9 cellular contexts compared by ENCODE assay signal in the genomic region with DNA sequence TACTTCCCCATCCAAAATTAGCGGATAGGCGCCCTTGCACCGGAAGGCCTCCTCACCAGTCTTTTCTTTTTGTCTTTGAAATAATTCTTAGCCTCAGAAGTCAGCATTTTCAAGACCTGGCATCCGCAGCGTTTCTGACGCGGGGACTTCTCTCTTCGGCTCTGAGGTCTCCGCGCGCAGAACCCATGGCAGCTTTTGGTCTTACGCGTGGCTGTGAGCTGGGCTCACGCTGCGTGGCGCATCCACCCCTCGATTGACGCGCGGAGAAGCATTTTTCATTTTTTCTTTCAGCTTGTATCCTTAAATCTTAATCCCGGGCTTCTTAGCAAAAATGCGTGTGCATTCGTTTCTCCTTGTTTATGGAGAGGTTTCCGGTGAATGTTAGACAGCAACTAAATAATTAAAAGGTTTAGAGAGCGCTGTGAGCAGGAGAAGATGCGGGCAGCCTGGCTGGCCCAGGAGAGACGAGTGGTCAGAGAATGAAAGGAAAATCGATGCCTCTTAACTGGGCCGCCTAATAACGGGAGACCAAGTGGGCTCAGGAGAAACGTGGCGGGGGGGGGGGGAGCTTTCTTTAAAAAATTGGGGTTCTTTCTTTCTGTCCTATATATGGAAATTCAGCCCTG. TPM values are rescaled to one million over a fixed set of nuclear protein-coding genes. Genes with fewer than 3 reads are reported as not detected.
DNase-seq lines count a peak whose midpoint lies in the region; ATAC-seq and TF ChIP-seq lines count a peak whose summit lies in the region.
"Had no signal": no experiment of that assay in that cellular context is flagged by ENCODE, and none has a peak within 500 bp of the region (broad histone marks: within the 10 kb centered on the region; RNA-seq: fewer than 3 reads in every experiment).

No MANE protein-coding gene starts in this region.

- H3F3A ChIP-seq in PC-3 (ENCODE audit: low read length, unreplicated experiment) (no peaks in the 10 kb centered on the region), neural progenitor cell (ENCODE audit: low read depth) (peaks cover 69% of the 10 kb centered on the region)

- H3K9ac ChIP-seq in ES-I3 (ENCODE audit: low read depth, low read length) (peak overlapping the region; percentile 68; the same call in 1 of the 2 replicates), PC-3 (ENCODE audit: low read length) (peak overlapping the region; percentile 53; the same call in 1 of the 2 replicates), neural progenitor cell (no peak overlapping the region)

- ATAC-seq in PC-3 (no peak), GM21786 (IDR thresholded peaks at IDR 0.05; ENCODE audit: unreplicated experiment) (no peak)
- ATAC-seq in effector memory CD8-positive, alpha-beta T cell (replicated peaks), result no peak

- TF ChIP-seq CTCF in PC-3 (conservative IDR thresholded peaks at IDR 0.05; ENCODE audit: low read depth, low read length) (no peak), neural progenitor cell (IDR thresholded peaks at IDR 0.05) (no peak)

- POLR2A ChIA-PET in PC-3 (lab: Charles Lee; ENCODE audit: unreplicated experiment) (no interaction called here), HEK293T (lab: Yijun Ruan, JAX) (interaction anchor here (0.6 kb wide), 1 partner anchor 540 kb away, joined by 3 read pairs; no protein-coding TSS in a partner anchor)

- H3K9me3 Mint-ChIP-seq in effector memory CD8-positive, alpha-beta T cell, result no peaks in the 10 kb centered on the region
- no peaks in the 10 kb centered on the region for H3K9me3 Mint-ChIP-seq in neural progenitor cell

- H3K9me2 ChIP-seq in PC-3 (replicated peaks; ENCODE audit: low read length), result no peaks in the 10 kb centered on the region

- peak overlapping the region; percentile 90 to 97 for H3K4me3 Mint-ChIP-seq in effector memory CD8-positive, alpha-beta T cell
- peak overlapping the region; percentile 75 for H3K4me3 Mint-ChIP-seq in neural progenitor cell

- peaks cover 11% of the 10 kb centered on the region; the same call in 1 of the 2 replicates for H3K4me1 ChIP-seq in ES-I3 (ENCODE audit: insufficient read depth, low read length)
- peaks cover 4% of the 10 kb centered on the region; the same call in 1 of the 2 replicates for H3K4me1 ChIP-seq in PC-3 (ENCODE audit: insufficient read depth, low read length)
- peaks cover 68% of the 10 kb centered on the region for H3K4me1 ChIP-seq in neural progenitor cell
- H3K4me1 ChIP-seq: SJCRH30 had no signal

- no TSS peak for BruUV-seq in PC-3 (replicated peaks; lab: Mats Ljungman, UMichigan)

- peak overlapping the region in 1 of 2 donors; percentile 97 for H3K27ac Mint-ChIP-seq in effector memory CD8-positive, alpha-beta T cell
- H3K27ac Mint-ChIP-seq in neural progenitor cell, result no peak overlapping the region

- H2AFZ ChIP-seq in PC-3 (ENCODE audit: low read length) (peak overlapping the region; percentile 84; the same call in 1 of the 2 replicates), neural progenitor cell (replicated peaks) (no peak overlapping the region)

- no peaks in the 10 kb centered on the region for H3K36me3 ChIP-seq in ES-I3 (ENCODE audit: insufficient read depth, low read length)
- H3K36me3 ChIP-seq in PC-3 (ENCODE audit: low read depth, low read length), result no peaks in the 10 kb centered on the region
- H3K36me3 ChIP-seq in neural progenitor cell, result no peaks in the 10 kb centered on the region
- H3K36me3 ChIP-seq: SJCRH30 had no signal

- H3K27me3 Mint-ChIP-seq in effector memory CD8-positive, alpha-beta T cell, result peaks cover 31 to 54% of the 10 kb centered on the region in 2 donors
- peaks cover 64% of the 10 kb centered on the region for H3K27me3 Mint-ChIP-seq in neural progenitor cell (ENCODE audit: insufficient read depth, low read depth)

- H3K36me3 Mint-ChIP-seq in effector memory CD8-positive, alpha-beta T cell (ENCODE audit: insufficient read depth), result peaks cover 70% of the 10 kb centered on the region
- H3K36me3 Mint-ChIP-seq in neural progenitor cell, result no peaks in the 10 kb centered on the region

- H3K79me2 ChIP-seq in PC-3 (ENCODE audit: low read length) (peaks cover 29% of the 10 kb centered on the region), neural progenitor cell (ENCODE audit: low read depth) (no peaks in the 10 kb centered on the region)

- no peaks in the 10 kb centered on the region; the same call in 1 of the 2 replicates for H3K9me3 ChIP-seq in ES-I3 (ENCODE audit: control insufficient read depth, insufficient read depth, low read length)
- no peaks in the 10 kb centered on the region for H3K9me3 ChIP-seq in PC-3 (ENCODE audit: low read length)
- H3K9me3 ChIP-seq in neural progenitor cell (ENCODE audit: low read depth), result no peaks in the 10 kb centered on the region
- H3K9me3 ChIP-seq: SJCRH30 had no signal

- intact Hi-C loops in PC-3 (cut with micrococcal nuclease), result loop anchor here (5.0 to 10.0 kb wide), 3 partner anchors 180 to 312 kb away; no protein-coding TSS in a partner anchor

- H3K27ac ChIP-seq in PC-3 (ENCODE audit: low read length) (no peak overlapping the region), neural progenitor cell (no peak overlapping the region)
- H3K27ac ChIP-seq: dorsolateral prefrontal cortex, SJCRH30 had no signal

- peak overlapping the region; percentile 93 for H3K4me2 ChIP-seq in PC-3 (ENCODE audit: low read length)
- peak overlapping the region; percentile 92 for H3K4me2 ChIP-seq in neural progenitor cell

- no peak for DNase-seq in PC-3
- DNase-seq in effector memory CD8-positive, alpha-beta T cell, result no peak
- peak; percentile 50 for DNase-seq in neural progenitor cell (ENCODE audit: low spot score)
- DNase-seq in AML-193 (lab: John Stamatoyannopoulos, UW), result no peak
- no peak for DNase-seq in HEK293T (ENCODE audit: extremely low spot score)

- H4K20me1 ChIP-seq in PC-3 (ENCODE audit: low read length) (no peaks in the 10 kb centered on the region), neural progenitor cell (ENCODE audit: low read depth) (peaks cover 92% of the 10 kb centered on the region)

- peak overlapping the region; percentile 67 for H3K4me3 ChIP-seq in PC-3 (ENCODE audit: low read length)
- H3K4me3 ChIP-seq in neural progenitor cell, result peak overlapping the region; percentile 44

- no peaks in the 10 kb centered on the region for H3K27me3 ChIP-seq in PC-3 (ENCODE audit: low read length)
- H3K27me3 ChIP-seq in neural progenitor cell, result peaks cover 100% of the 10 kb centered on the region
- H3K27me3 ChIP-seq: SJCRH30 had no signal

- H3K4me1 Mint-ChIP-seq in effector memory CD8-positive, alpha-beta T cell (ENCODE audit: low read depth in 2 of 2), result peaks cover 40 to 51% of the 10 kb centered on the region in 2 donors
- H3K4me1 Mint-ChIP-seq in neural progenitor cell, result peaks cover 29% of the 10 kb centered on the region

- CTCF ChIA-PET in PC-3 (lab: Charles Lee) (no interaction called here), HEK293T (lab: Yijun Ruan, JAX) (no interaction called here)

TF ChIP-seq in HEK293T, 16 proteins besides CTCF, POLR2A, EP300 and RAD21:
- TF ChIP-seq NFRKB (IDR thresholded peaks at IDR 0.05) (no peak), ZNF384 (IDR thresholded peaks at IDR 0.05) (no peak), HDGF (IDR thresholded peaks at IDR 0.05; ENCODE audit: borderline replicate concordance) (no peak), ARNT (IDR thresholded peaks at IDR 0.05) (no peak), SP1 (IDR thresholded peaks at IDR 0.05) (no peak), FOXM1 (IDR thresholded peaks at IDR 0.05; ENCODE audit: borderline replicate concordance) (no peak), LEF1 (IDR thresholded peaks at IDR 0.05; ENCODE audit: borderline replicate concordance) (no peak), FOXK2 (IDR thresholded peaks at IDR 0.05) (no peak), BHLHE40 (IDR thresholded peaks at IDR 0.05; ENCODE audit: borderline replicate concordance) (no peak), ELF4 (IDR thresholded peaks at IDR 0.05) (no peak), SUZ12 (IDR thresholded peaks at IDR 0.05) (no peak), L3MBTL2 (conservative IDR thresholded peaks at IDR 0.05) (no peak), TARDBP (IDR thresholded peaks at IDR 0.05) (no peak), CTBP1 (IDR thresholded peaks at IDR 0.05; ENCODE audit: borderline replicate concordance) (no peak), PKNOX1 (IDR thresholded peaks at IDR 0.05) (no peak), FOXA1 (IDR thresholded peaks at IDR 0.05) (no peak)

RNA-seq across cellular contexts. Expression of gene GATA3, which starts 2.0 kb away (rescaled TPM):
- total RNA-seq in PC-3 (2014; rRNA removed) (2.6 and 3.6 TPM in 2 replicates), neural progenitor cell (ENCODE audit: low replicate concordance) (0.09 TPM in 1 of 2 replicates, not detected in the other)
